Comparison of ENCODE assay signal across 8 cellular contexts in the genomic region with DNA sequence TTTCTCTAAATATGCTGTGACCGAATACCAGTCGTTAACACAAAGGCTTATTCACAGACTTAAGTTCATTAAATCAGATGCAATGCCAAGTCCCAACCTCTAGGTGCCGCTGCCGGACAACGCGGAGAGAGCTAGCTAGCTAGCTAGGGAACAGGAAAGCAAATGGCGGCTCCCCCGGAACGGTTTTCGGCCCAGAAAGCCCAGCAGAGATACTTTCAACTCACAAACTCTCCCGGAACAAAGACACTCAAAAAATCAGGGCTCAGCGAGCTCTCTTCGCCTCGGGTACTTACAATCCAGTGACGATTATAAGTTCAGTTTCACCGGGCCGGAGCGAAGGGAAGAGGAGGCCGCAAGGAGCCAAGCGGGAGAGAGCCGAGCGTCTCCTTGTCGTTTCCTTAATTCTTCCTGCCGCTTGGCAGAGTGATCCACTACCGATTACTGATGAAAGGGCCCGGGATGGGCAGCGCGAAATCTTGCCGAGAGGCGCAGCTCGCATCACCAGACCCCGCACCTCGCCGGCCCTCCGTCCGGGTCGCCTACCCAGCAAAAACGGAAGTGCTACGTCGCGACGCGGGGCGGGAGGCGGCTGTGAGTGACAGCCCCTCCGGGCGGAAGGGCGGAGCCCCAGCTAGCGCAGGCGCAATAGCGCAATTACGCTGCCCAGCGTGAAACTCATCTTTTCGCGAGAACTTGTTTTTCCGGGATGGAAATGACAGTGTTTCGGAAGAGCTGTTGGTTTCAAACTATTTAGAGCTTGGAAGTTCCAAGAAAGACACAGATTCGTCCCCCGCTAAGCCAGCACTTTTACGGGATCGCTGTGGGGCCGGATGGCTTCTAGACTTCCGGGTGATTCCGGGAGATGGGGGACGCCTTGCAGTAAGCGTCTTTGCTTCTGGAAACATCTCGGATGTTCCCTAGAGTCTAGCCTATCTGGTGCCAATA. TPM values are rescaled to one million over a fixed set of nuclear protein-coding genes. Genes with fewer than 3 reads are reported as not detected.
DNase-seq lines count a peak whose midpoint lies in the region; ATAC-seq, FAIRE-seq and TF ChIP-seq lines count a peak whose summit lies in the region.

A gene with protein sequence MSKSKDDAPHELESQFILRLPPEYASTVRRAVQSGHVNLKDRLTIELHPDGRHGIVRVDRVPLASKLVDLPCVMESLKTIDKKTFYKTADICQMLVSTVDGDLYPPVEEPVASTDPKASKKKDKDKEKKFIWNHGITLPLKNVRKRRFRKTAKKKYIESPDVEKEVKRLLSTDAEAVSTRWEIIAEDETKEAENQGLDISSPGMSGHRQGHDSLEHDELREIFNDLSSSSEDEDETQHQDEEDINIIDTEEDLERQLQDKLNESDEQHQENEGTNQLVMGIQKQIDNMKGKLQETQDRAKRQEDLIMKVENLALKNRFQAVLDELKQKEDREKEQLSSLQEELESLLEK (minus strand): TSS at position 560 of the 945 bp plus-strand sequence. CDS start 740 bp downstream, outside the sequence.

- in situ Hi-C loops in gastrocnemius medialis (cut with MboI; ENCODE audit: low sequenced_read_pairs in 4 of 4), result loop anchor here in 2 of 4 donors (10.0 kb wide), 1 partner anchor 244 kb away; no protein-coding TSS in a partner anchor

- TF ChIP-seq POLR2A in A549 (IDR thresholded peaks at IDR 0.05; ENCODE audit: low read length), result peak; percentile 79
- TF ChIP-seq POLR2A in body of pancreas (IDR thresholded peaks at IDR 0.05), result peak; percentile 83 to 96 (median 95)
- peak; percentile 99 to 100 for TF ChIP-seq POLR2A in gastrocnemius medialis (IDR thresholded peaks at IDR 0.05)

- CTCF ChIA-PET in A549 (lab: Yijun Ruan, JAX), result interaction anchor here (0.5 to 5.1 kb wide), 33 partner anchors 9 to 446 kb away, joined by 3 to 45 read pairs (median 4); a partner anchor contains a TSS

- TF ChIP-seq EP300 in A549 (IDR thresholded peaks at IDR 0.05), result no peak

- peak within 1 kb of the TSS; percentile 72 for H3K4me2 ChIP-seq in A549

- H3K27me3 ChIP-seq in body of pancreas (no peaks in the 10 kb centered on the region), iPS DF 6.9 (ENCODE audit: control insufficient read depth, insufficient read depth, low read length) (no peaks in the 10 kb centered on the region), gastrocnemius medialis (no peaks in the 10 kb centered on the region)

- FAIRE-seq in A549 (lab: Jason Lieb, UNC) (no peak), TTC549 (lab: Jason Lieb, UNC) (peak; percentile 57)

- ATAC-seq in A549 (peak; percentile 97 to 98), GM18520 (IDR thresholded peaks at IDR 0.05; ENCODE audit: unreplicated experiment) (peak; percentile 89), HG03064 (IDR thresholded peaks at IDR 0.05; ENCODE audit: low read depth, unreplicated experiment) (peak; percentile 97), body of pancreas (peak; percentile 99), gastrocnemius medialis (peak; percentile 94 to 97)

- H3K9me3 ChIP-seq in A549 (peaks cover 75% of the 10 kb centered on the region), body of pancreas (peaks cover 0 to 59% (median 3%) of the 10 kb centered on the region in 3 donors), iPS DF 6.9 (ENCODE audit: control insufficient read depth, insufficient read depth, low read length) (no peaks in the 10 kb centered on the region; the same call in 1 of the 2 replicates), gastrocnemius medialis (peaks cover 0 to 24% (median 17%) of the 10 kb centered on the region in 3 donors)

- H3K4me1 ChIP-seq in A549, result no peaks in the 10 kb centered on the region
- peaks cover 13% of the 10 kb centered on the region for H3K4me1 ChIP-seq in body of pancreas
- peaks cover 2% of the 10 kb centered on the region; the same call in 1 of the 2 replicates for H3K4me1 ChIP-seq in iPS DF 6.9 (ENCODE audit: control insufficient read depth, insufficient read depth, low read length)
- peaks cover 32 to 35% of the 10 kb centered on the region in 2 donors for H3K4me1 ChIP-seq in gastrocnemius medialis

- H3K4me3 ChIP-seq in A549 (peak within 1 kb of the TSS; percentile 68), body of pancreas (peak within 1 kb of the TSS; percentile 20 to 33), iPS DF 6.9 (ENCODE audit: low read length) (peak within 1 kb of the TSS; percentile 70; the same call in 1 of the 2 replicates), gastrocnemius medialis (peak within 1 kb of the TSS; percentile 62 to 86 (median 84))

- TF ChIP-seq CTCF in A549 (IDR thresholded peaks at IDR 0.05), result peak; percentile 78
- peak; percentile 68 to 85 (median 75) for TF ChIP-seq CTCF in body of pancreas (IDR thresholded peaks at IDR 0.05)
- peak; percentile 79 to 95 (median 88) for TF ChIP-seq CTCF in gastrocnemius medialis (IDR thresholded peaks at IDR 0.05 in 4 of 5, conservative IDR thresholded peaks at IDR 0.05 in 1 of 5)

- 1% methylated on average over 49 of the region's 67 CpGs for WGBS in A549 (ENCODE audit: missing lambda C conversion rate)
- 1 to 3% methylated on average over 33 to 67 of the region's 67 CpGs for WGBS in body of pancreas, 2 donors
- WGBS in iPS DF 6.9 (ENCODE audit: insufficient coverage, insufficient read length), result no CpG with 5 or more reads among the region's 67 CpGs

- intact Hi-C loops in body of pancreas (cut with DNase I), result no loop called here
- intact Hi-C loops in gastrocnemius medialis (cut with DNase I; ENCODE audit: low total_unique reads), result loop anchor here (1.0 to 10.0 kb wide), 5 partner anchors 202 to 604 kb away; a partner anchor contains a TSS

- H3K27ac ChIP-seq in A549 (peak within 1 kb of the TSS; percentile 84 to 93), body of pancreas (peak within 1 kb of the TSS; percentile 72 to 93 (median 87)), iPS DF 6.9 (ENCODE audit: low read length) (no peak within 1 kb of the TSS), gastrocnemius medialis (peak within 1 kb of the TSS; percentile 85 to 97 (median 94))

- TF ChIP-seq RAD21 in A549 (conservative IDR thresholded peaks at IDR 0.05 in 1 of 2, IDR thresholded peaks at IDR 0.05 in 1 of 2), result no peak; a peak in 1 of 5 replicates

- DNase-seq in A549 (ENCODE audit: low read depth in 1 of 2, low spot score in 1 of 2), result peak; percentile 75 to 96
- DNase-seq in NCI-H2107 treated with DMSO at 0.1 percent for 48 hours (lab: John Stamatoyannopoulos, UW; ENCODE audit: unreplicated experiment), result peak; percentile 60
- DNase-seq in body of pancreas, result peak; percentile 89 to 92 (median 90)
- peak; percentile 84 for DNase-seq in iPS DF 6.9 (ENCODE audit: low read depth, low spot score)
- DNase-seq in gastrocnemius medialis, result peak; percentile 82 to 88

- H3K36me3 ChIP-seq in body of pancreas (replicated peaks in 1 of 2; ENCODE audit: insufficient read depth in 1 of 2, low read depth in 2 of 2) (peaks cover 1 to 10% of the 10 kb centered on the region in 2 donors), iPS DF 6.9 (ENCODE audit: control insufficient read depth, insufficient read depth, low read length) (peaks cover 8% of the 10 kb centered on the region; the same call in 1 of the 2 replicates), gastrocnemius medialis (peaks cover 3 to 43% of the 10 kb centered on the region in 2 donors)

- POLR2A ChIA-PET in A549 (lab: Yijun Ruan, JAX), result interaction anchor here (0.5 to 2.4 kb wide), 24 partner anchors 8 to 692 kb away, joined by 3 to 33 read pairs (median 4); a partner anchor contains a TSS

TF ChIP-seq in A549, 52 proteins besides CTCF, POLR2A, EP300 and RAD21 (continues in another document):
- TF ChIP-seq, protein P1, sequence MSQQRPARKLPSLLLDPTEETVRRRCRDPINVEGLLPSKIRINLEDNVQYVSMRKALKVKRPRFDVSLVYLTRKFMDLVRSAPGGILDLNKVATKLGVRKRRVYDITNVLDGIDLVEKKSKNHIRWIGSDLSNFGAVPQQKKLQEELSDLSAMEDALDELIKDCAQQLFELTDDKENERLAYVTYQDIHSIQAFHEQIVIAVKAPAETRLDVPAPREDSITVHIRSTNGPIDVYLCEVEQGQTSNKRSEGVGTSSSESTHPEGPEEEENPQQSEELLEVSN (IDR thresholded peaks at IDR 0.05; ENCODE audit: borderline replicate concordance, low read depth), result peak; percentile 85; the same call in 1 of the 2 replicates
- TF ChIP-seq, protein P2, sequence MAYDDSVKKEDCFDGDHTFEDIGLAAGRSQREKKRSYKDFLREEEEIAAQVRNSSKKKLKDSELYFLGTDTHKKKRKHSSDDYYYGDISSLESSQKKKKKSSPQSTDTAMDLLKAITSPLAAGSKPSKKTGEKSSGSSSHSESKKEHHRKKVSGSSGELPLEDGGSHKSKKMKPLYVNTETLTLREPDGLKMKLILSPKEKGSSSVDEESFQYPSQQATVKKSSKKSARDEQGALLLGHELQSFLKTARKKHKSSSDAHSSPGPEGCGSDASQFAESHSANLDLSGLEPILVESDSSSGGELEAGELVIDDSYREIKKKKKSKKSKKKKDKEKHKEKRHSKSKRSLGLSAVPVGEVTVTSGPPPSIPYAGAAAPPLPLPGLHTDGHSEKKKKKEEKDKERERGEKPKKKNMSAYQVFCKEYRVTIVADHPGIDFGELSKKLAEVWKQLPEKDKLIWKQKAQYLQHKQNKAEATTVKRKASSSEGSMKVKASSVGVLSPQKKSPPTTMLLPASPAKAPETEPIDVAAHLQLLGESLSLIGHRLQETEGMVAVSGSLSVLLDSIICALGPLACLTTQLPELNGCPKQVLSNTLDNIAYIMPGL (CRISPR knock-in tag; IDR thresholded peaks at IDR 0.05; ENCODE audit: borderline replicate concordance), result peak; percentile 92
- TF ChIP-seq TFCP2L1 (CRISPR knock-in tag; IDR thresholded peaks at IDR 0.05) (0 out of 2 replicates have a peak, but pooled peaks have one; percentile 41), JUN (IDR thresholded peaks at IDR 0.05) (peak; percentile 85 to 88; a peak in 4 of 5 replicates), CHD4 (IDR thresholded peaks at IDR 0.05; ENCODE audit: borderline replicate concordance) (no peak), KDM1A (IDR thresholded peaks at IDR 0.05; ENCODE audit: low read depth) (no peak)
- TF ChIP-seq, protein P3, sequence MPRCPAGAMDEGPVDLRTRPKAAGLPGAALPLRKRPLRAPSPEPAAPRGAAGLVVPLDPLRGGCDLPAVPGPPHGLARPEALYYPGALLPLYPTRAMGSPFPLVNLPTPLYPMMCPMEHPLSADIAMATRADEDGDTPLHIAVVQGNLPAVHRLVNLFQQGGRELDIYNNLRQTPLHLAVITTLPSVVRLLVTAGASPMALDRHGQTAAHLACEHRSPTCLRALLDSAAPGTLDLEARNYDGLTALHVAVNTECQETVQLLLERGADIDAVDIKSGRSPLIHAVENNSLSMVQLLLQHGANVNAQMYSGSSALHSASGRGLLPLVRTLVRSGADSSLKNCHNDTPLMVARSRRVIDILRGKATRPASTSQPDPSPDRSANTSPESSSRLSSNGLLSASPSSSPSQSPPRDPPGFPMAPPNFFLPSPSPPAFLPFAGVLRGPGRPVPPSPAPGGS (IDR thresholded peaks at IDR 0.05), result peak; percentile 91

RNA-seq across cellular contexts. Expression of the gene that starts here (rescaled TPM):
- 78.1 and 90.6 TPM in 2 replicates for polyA plus RNA-seq in A549 (2011; rRNA removed)
- polyA plus RNA-seq in A549 (2012; cell fraction: cytosol; rRNA removed), result 20.5 and 20.6 TPM in 2 replicates
- polyA plus RNA-seq in A549 (2012; cell fraction: nucleus; rRNA removed), result 11.7 and 19.7 TPM in 2 replicates
- 67.3 to 72.6 TPM (median 71.3 TPM) in 3 replicates for polyA plus RNA-seq in A549 (2017; fragmentation: RNase III; extraction: RNeasy Plus Mini Kit Qiagen cat#74134 plus additional on column Dnase treatment)
- 25.9 and 26.0 TPM in 2 replicates for polyA minus RNA-seq in A549 (2011; rRNA and poly(A)+ RNA removed)
- total RNA-seq in body of pancreas, result 10 to 100 TPM; 28.7 to 32.2 TPM
- total RNA-seq in gastrocnemius medialis, result 10 to 100 TPM; 60.9 to 91.2 (median 79.8) TPM

Comparison
In these comparisons a context has a peak if more than half of its experiments do, and no peak if none do; other contexts are left out.
1. H3K4me3 ChIP-seq: peak in every context shown above with its lines; median percentile 84 in gastrocnemius medialis; 70 in iPS DF 6.9; 68 in A549; 26 in body of pancreas.